Comparison of ENCODE assay signal across 23 cellular contexts in the genomic region with DNA sequence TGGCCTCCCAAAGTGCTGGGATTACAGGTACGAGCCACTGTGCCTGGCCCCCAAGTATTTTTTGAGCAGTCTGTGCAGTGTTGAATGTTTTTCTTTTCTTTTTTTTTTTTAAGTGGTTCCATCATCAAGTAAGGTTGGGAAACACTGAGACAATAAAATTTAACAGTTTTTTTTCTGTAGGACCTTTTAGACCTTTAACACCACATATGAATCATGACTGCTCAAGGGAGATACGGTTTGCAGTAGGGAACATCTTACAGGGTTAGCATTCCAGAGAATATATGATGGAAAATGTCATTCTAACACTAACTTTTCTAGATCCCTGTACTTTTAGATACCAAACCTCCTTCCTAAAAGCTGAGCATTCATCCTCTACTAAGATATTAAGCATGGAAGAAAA.
DNase-seq lines count a peak whose midpoint lies in the region; ATAC-seq and TF ChIP-seq lines count a peak whose summit lies in the region.
"Had no signal": no experiment of that assay in that cellular context is flagged by ENCODE, and none has a peak within 500 bp of the region (broad histone marks: within the 10 kb centered on the region; RNA-seq: fewer than 3 reads in every experiment).

No MANE protein-coding gene starts in this region.

- H3K27ac ChIP-seq in ACC112 (ENCODE audit: low read depth, low read length): peak overlapping the region; percentile 64
- H3K27ac ChIP-seq: BLaER1, upper lobe of left lung had no signal

- H3K27me3 ChIP-seq in ACC112 (ENCODE audit: insufficient read depth, low read length): no peaks in the 10 kb centered on the region
- H3K27me3 ChIP-seq: BLaER1, upper lobe of left lung had no signal

- peaks cover 6% of the 10 kb centered on the region for H3K79me2 ChIP-seq in ACC112 (ENCODE audit: control insufficient read depth, insufficient read depth, low read length, unreplicated experiment)

- peak; percentile 80 for DNase-seq in HCEC 1CT
- peak; percentile 56 to 68 for DNase-seq in cardiac fibroblast (ENCODE audit: low read depth in 2 of 2)
- peak; percentile 90 for DNase-seq in iris pigment epithelial cell (ENCODE audit: low read depth)
- no peak for DNase-seq in NCI-H1048 (lab: John Stamatoyannopoulos, UW)
- DNase-seq in NCI-H526 (lab: John Stamatoyannopoulos, UW): no peak
- DNase-seq: activated CD4-positive, alpha-beta T cell treated with anti-CD3 and anti-CD28 coated beads for 4 hours; activated CD8-positive, alpha-beta memory T cell treated with anti-CD3 and anti-CD28 coated beads, Interleukin-2, amount 10 ng/mL, durations not matched to agents 7 days and 5 days; activated naive CD4-positive, alpha-beta T cell treated with anti-CD3 and anti-CD28 coated beads, Interleukin-2, amount 50 U/mL, for 16 hours; aorta; cerebellar nuclear complex; effector CD8-positive, alpha-beta T cell; head of caudate nucleus; left cardiac atrium; mesendoderm; naive thymus-derived CD4-positive, alpha-beta T cell; NCI-H510A; SHP77 treated with DMSO at 0.1 percent for 48 hours; stimulated activated CD8-positive, alpha-beta memory T cell treated with anti-CD3 and anti-CD28 coated beads, Interleukin-4, amount 100 ng/mL, for 48 hours; upper lobe of left lung had no signal

- peaks cover 16% of the 10 kb centered on the region for H3K36me3 ChIP-seq in ACC112 (ENCODE audit: insufficient read depth, low read length)

- H3K4me1 ChIP-seq in ACC112 (ENCODE audit: control insufficient read depth, insufficient read depth, low read length, unreplicated experiment): peaks cover 17% of the 10 kb centered on the region
- H3K4me1 ChIP-seq: BLaER1, upper lobe of left lung had no signal

- no peak overlapping the region for H2AFZ ChIP-seq in ACC112 (ENCODE audit: low read length, unreplicated experiment)

- TF ChIP-seq CTCF in cardiac fibroblast (IDR thresholded peaks at IDR 0.05; ENCODE audit: low read depth, low read length): no peak

- H3K4me3 ChIP-seq in ACC112 (ENCODE audit: low read depth, low read length) (no peak overlapping the region), cardiac fibroblast (replicated peaks in 1 of 2; ENCODE audit: low read depth in 2 of 2, low read length in 2 of 2) (no peak overlapping the region)
- H3K4me3 ChIP-seq: BLaER1, upper lobe of left lung had no signal

- ATAC-seq in HG02759 (IDR thresholded peaks at IDR 0.05; ENCODE audit: unreplicated experiment) (no peak), GM19467 (IDR thresholded peaks at IDR 0.05; ENCODE audit: unreplicated experiment) (no peak)
- ATAC-seq: activated CD8-positive, alpha-beta memory T cell treated with anti-CD3 and anti-CD28 coated beads, Interleukin-2, amount 10 ng/mL, durations not matched to agents 7 days and 5 days; left cardiac atrium; naive thymus-derived CD4-positive, alpha-beta T cell had no signal

Comparison
In these comparisons a context has a peak if more than half of its experiments do, and no peak if none do; other contexts are left out.
1. DNase-seq: peak in HCEC 1CT (single experiment), cardiac fibroblast (2 of 2) and iris pigment epithelial cell (single experiment); none in NCI-H1048 (single experiment) and NCI-H526 (0 of 2).